ENCODE assay signal across 8 cellular contexts in the genomic region with DNA sequence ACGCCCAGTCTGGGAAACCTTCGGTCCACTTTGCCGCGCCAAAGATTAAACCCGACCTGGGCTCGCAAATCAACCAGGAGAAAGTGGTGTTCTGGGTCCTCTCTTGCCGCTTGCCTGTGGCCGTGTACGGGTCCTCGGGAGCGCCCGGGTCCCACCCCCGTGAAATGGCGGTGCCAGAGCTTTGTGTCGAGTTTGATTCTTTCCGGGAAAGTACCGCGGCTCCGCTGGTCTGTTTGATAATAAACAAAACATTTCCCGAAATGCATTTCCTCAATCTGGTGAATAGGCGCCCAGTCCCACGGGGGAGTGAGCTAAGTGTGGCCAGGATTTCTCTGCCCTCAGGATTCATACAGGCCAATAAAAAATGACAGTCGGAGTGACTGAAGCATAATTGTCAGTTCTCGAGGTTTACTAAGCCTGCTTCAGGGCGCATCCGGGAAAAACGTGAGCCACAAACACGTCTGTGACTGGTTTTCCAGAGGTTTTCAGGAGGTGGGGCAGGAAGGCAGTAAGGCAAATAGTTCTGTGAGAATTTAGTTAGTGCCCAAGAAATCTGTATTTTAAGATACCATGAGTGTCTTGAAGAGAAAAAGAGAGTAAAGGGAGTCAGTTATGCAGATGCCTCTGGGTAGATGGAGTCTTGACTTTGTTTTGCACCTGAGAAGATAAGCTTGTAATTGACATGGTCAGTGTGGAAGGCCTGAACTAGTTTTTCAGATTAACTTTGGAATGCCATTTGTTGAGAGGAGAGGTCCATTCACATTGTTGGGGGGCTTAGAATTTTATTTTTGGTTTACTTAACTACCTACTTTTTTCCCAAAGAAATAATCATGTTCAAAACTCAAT. TPM values are rescaled to one million over a fixed set of nuclear protein-coding genes. Genes with fewer than 3 reads are reported as not detected.
DNase-seq lines count a peak whose midpoint lies in the region; ATAC-seq and TF ChIP-seq lines count a peak whose summit lies in the region.

No MANE protein-coding gene starts in this region.

- WGBS in ovary, 3 donors = 0% methylated on average over 23 to 28 of the region's 28 CpGs
- WGBS in thymus = under 1% methylated on average over 28 of the region's 28 CpGs

- peak in 1 of 6 experiments; percentile 2 for TF ChIP-seq CTCF in Peyer's patch (IDR thresholded peaks at IDR 0.05)
- peak in 1 of 3 donors; percentile 9 for TF ChIP-seq CTCF in ovary (IDR thresholded peaks at IDR 0.05)

- intact Hi-C loops in ovary (cut with DNase I) = loop anchor here in 2 of 4 donors (10.0 kb wide), 2 partner anchors 119 to 121 kb away; no protein-coding TSS in a partner anchor

- H3K9me3 ChIP-seq in Peyer's patch (no peaks in the 10 kb centered on the region), ovary (no peaks in the 10 kb centered on the region), thymus (ENCODE audit: control insufficient read depth) (no peaks in the 10 kb centered on the region)

- H3K27ac ChIP-seq in Peyer's patch (peak overlapping the region; percentile 97 to 99 (median 97)), ovary (peak overlapping the region; percentile 90 to 95), thymus (ENCODE audit: low read depth) (peak overlapping the region; percentile 81)

- H3K4me1 ChIP-seq in Peyer's patch (peaks cover 0 to 30% (median 3%) of the 10 kb centered on the region in 4 donors), ovary (ENCODE audit: insufficient read depth) (peaks cover 8% of the 10 kb centered on the region), thymus (ENCODE audit: control insufficient read depth, insufficient read depth, low read length) (peaks cover 19% of the 10 kb centered on the region)

- H3K36me3 ChIP-seq in Peyer's patch (no peaks in the 10 kb centered on the region), ovary (no peaks in the 10 kb centered on the region), thymus (ENCODE audit: control insufficient read depth, insufficient read depth) (no peaks in the 10 kb centered on the region)

- H3K27me3 ChIP-seq in Peyer's patch (no peaks in the 10 kb centered on the region), ovary (no peaks in the 10 kb centered on the region), thymus (ENCODE audit: control insufficient read depth, insufficient read depth) (no peaks in the 10 kb centered on the region)

- peak; percentile 30 for TF ChIP-seq EP300 in ovary (IDR thresholded peaks at IDR 0.05)

- TF ChIP-seq POLR2A in Peyer's patch (IDR thresholded peaks at IDR 0.05) (no peak), ovary (IDR thresholded peaks at IDR 0.05) (no peak)

- H3K4me3 ChIP-seq in Peyer's patch (peak overlapping the region; percentile 74 to 95 (median 82)), ovary (peak overlapping the region; percentile 88), thymus (ENCODE audit: low read length) (peak overlapping the region; percentile 64)

- ATAC-seq in GM19468 (IDR thresholded peaks at IDR 0.05; ENCODE audit: extremely low read depth, unreplicated experiment) = peak; percentile 8

- DNase-seq in COLO829 (ENCODE audit: low spot score) (peak; percentile 69), HK-2 (ENCODE audit: unreplicated experiment) (peak; percentile 58), Peyer's patch (peak; percentile 72 to 88 (median 81)), globus pallidus (ENCODE audit: low spot score) (peak; percentile 56), ovary (peak in 4 of 5 donors; percentile 65 to 77 (median 74))
- peak; percentile 53 for DNase-seq in activated gamma-delta T cell treated with anti-CD3 and anti-CD28 coated beads, Interleukin-2, amount 50 U/mL, for 16 hours (ENCODE audit: low read depth)

RNA-seq across cellular contexts. Expression of gene IFNAR1, which starts 0.7 kb away (rescaled TPM):
- total RNA-seq in Peyer's patch (10 to 100 TPM; 14.9 to 23.1 (median 21.9) TPM), ovary (10 to 100 TPM; 20.6 to 47.9 (median 35.1) TPM)
- polyA plus RNA-seq in ovary (10 to 100 TPM; 26.4 to 31.2 TPM), thymus (18.2 TPM)

RNA-seq across cellular contexts. Expression of gene IL10RB, which starts 59.3 kb away (rescaled TPM):
- total RNA-seq in Peyer's patch = 10 to 100 TPM in 3 of 4 donors, 1 to 10 TPM in 1; 6.6 to 95.6 (median 74.0) TPM
- 10 to 100 TPM; 18.1 to 25.5 (median 23.8) TPM for total RNA-seq in ovary
- polyA plus RNA-seq in ovary = 10 to 100 TPM; 31.5 to 31.7 TPM
- polyA plus RNA-seq in thymus = 42.9 TPM

Comparison
In these comparisons a context has a peak if more than half of its experiments do, and no peak if none do; other contexts are left out.
1. Peak in every context shown above with its lines: DNase-seq, ATAC-seq, H3K4me3 ChIP-seq and H3K27ac ChIP-seq.